In the genomic region with DNA sequence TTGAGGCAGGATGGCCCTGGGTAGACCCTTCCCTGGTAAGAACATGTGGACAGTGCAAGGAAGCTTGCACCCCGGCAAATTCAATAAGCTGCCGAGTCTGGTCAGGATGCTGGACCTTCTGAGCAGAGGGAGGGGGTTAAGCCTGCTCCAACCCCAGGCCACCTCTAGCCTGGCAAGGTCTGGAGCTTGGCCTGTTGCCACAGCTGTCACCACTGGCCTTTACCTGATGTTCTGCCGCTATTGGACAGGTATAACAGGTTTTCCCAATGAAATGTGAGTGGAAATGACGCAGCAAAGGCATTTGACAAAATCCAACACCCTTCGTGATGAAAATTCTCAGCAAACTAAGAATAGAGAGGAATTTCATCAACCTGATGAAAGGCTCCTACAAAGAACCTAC, we compare ENCODE assay signal across 15 cellular contexts. TPM values are rescaled to one million over a fixed set of nuclear protein-coding genes. Genes with fewer than 3 reads are reported as not detected.
DNase-seq lines count a peak whose midpoint lies in the region; ATAC-seq, FAIRE-seq and TF ChIP-seq lines count a peak whose summit lies in the region.
"Had no signal": no experiment of that assay in that cellular context is flagged by ENCODE, and none has a peak within 500 bp of the region (broad histone marks: within the 10 kb centered on the region; RNA-seq: fewer than 3 reads in every experiment).

No MANE protein-coding gene starts in this region.

- no peaks in the 10 kb centered on the region for H3K9me3 Mint-ChIP-seq in activated CD8-positive, alpha-beta memory T cell treated with anti-CD3 and anti-CD28 coated beads, Interleukin-2, amount 10 ng/mL, durations not matched to agents 7 days and 5 days (ENCODE audit: low read depth)

- peaks cover 21% of the 10 kb centered on the region for H3K27me3 Mint-ChIP-seq in activated CD8-positive, alpha-beta memory T cell treated with anti-CD3 and anti-CD28 coated beads, Interleukin-2, amount 10 ng/mL, durations not matched to agents 7 days and 5 days

- POLR2A ChIA-PET in PC-9 (lab: Charles Lee; ENCODE audit: unreplicated experiment) = interaction anchor here (0.7 kb wide), 1 partner anchor 282 kb away, joined by 4 read pairs; no protein-coding TSS in a partner anchor

- BruUV-seq in PC-9 (replicated peaks; lab: Mats Ljungman, UMichigan) = no TSS peak

- FAIRE-seq in kidney (lab: Jason Lieb, UNC) = no peak
- FAIRE-seq: endometrium, TTC549 had no signal

- H3K36me3 ChIP-seq in PC-9 (ENCODE audit: low read depth) = no peaks in the 10 kb centered on the region
- no peaks in the 10 kb centered on the region for H3K36me3 ChIP-seq in kidney (ENCODE audit: control insufficient read depth in 1 of 2, insufficient read depth in 2 of 2, low read length in 2 of 2)
- H3K36me3 ChIP-seq in thymus (ENCODE audit: control insufficient read depth, insufficient read depth) = no peaks in the 10 kb centered on the region
- no peaks in the 10 kb centered on the region for H3K36me3 ChIP-seq in gastroesophageal sphincter
- H3K36me3 ChIP-seq: heart right ventricle, transverse colon had no signal

- peaks cover 22% of the 10 kb centered on the region for H3K79me2 ChIP-seq in PC-9 (ENCODE audit: low read depth)

- no peak for DNase-seq in activated CD8-positive, alpha-beta memory T cell treated with anti-CD3 and anti-CD28 coated beads, Interleukin-2, amount 10 ng/mL, durations not matched to agents 7 days and 5 days
- DNase-seq in activated CD8-positive, alpha-beta memory T cell treated with anti-CD3 and anti-CD28 coated beads for 24 hours = no peak
- DNase-seq in PC-9 (peak; percentile 90 to 97), kidney (peak; percentile 77), retina (no peak)
- DNase-seq: activated CD8-positive, alpha-beta memory T cell treated with anti-CD3 and anti-CD28 coated beads, Interleukin-2, amount 50 U/mL, for 48 hours; heart right ventricle; NCI-H2081 treated with DMSO at 0.1 percent for 48 hours had no signal

- H3K9me2 ChIP-seq in PC-9 (ENCODE audit: insufficient read depth) = no peaks in the 10 kb centered on the region

- H3K4me1 Mint-ChIP-seq in activated CD8-positive, alpha-beta memory T cell treated with anti-CD3 and anti-CD28 coated beads, Interleukin-2, amount 10 ng/mL, durations not matched to agents 7 days and 5 days = peaks cover 2% of the 10 kb centered on the region

- H3K9ac ChIP-seq in kidney (ENCODE audit: low read length in 2 of 2) = no peak overlapping the region

- ATAC-seq in activated CD8-positive, alpha-beta memory T cell treated with anti-CD3 and anti-CD28 coated beads, Interleukin-2, amount 10 ng/mL, durations not matched to agents 7 days and 5 days = no peak
- ATAC-seq in gastroesophageal sphincter = no peak
- no peak for ATAC-seq in HG03469 (IDR thresholded peaks at IDR 0.05; ENCODE audit: unreplicated experiment)

- peaks cover 48% of the 10 kb centered on the region for H3F3A ChIP-seq in PC-9 (ENCODE audit: insufficient read depth, low read depth)

- H2AFZ ChIP-seq in PC-9 = no peak overlapping the region; the same call in 1 of the 2 replicates

- H3K27ac ChIP-seq in PC-9 (peak overlapping the region; percentile 99), kidney (ENCODE audit: low read depth in 2 of 2, low read length in 2 of 2) (no peak overlapping the region), thymus (ENCODE audit: low read depth) (peak overlapping the region; percentile 5), gastroesophageal sphincter (no peak overlapping the region)

- TF ChIP-seq CTCF in PC-9 (conservative IDR thresholded peaks at IDR 0.05) (no peak), kidney (IDR thresholded peaks at IDR 0.05; ENCODE audit: borderline replicate concordance, extremely low read depth, insufficient read depth) (no peak), gastroesophageal sphincter (IDR thresholded peaks at IDR 0.05) (no peak)

- intact Hi-C loops in PC-9 (cut with micrococcal nuclease; ENCODE audit: unreplicated experiment) (loop anchor here (2.0 to 5.0 kb wide), 2 partner anchors 61 to 351 kb away; partner anchors contain the start of genes ANPEP and IDH2), kidney (cut with DNase I) (no loop called here)

- no peak for TF ChIP-seq POLR2A in gastroesophageal sphincter (IDR thresholded peaks at IDR 0.05)

- whole genome bisulfite sequencing in thymus = 95% methylated on average over 5 of the region's 5 CpGs
- WGBS in gastroesophageal sphincter (ENCODE audit: low coverage in 1 of 2), 2 donors = 100% methylated on average over 2 of the region's 5 CpGs; no CpG with 5 or more reads in 1 of the 2 donors

- CTCF ChIA-PET in activated CD8-positive, alpha-beta memory T cell treated with anti-CD3 and anti-CD28 coated beads, Interleukin-2, amount 10 ng/mL, durations not matched to agents 7 days and 5 days (lab: Charles Lee) = interaction anchor here (0.6 to 4.9 kb wide), 5 partner anchors 9 to 640 kb away, joined by 3 to 29 read pairs (median 13); no protein-coding TSS in a partner anchor
- CTCF ChIA-PET in PC-9 (lab: Charles Lee) = interaction anchor here (0.6 to 1.5 kb wide), 4 partner anchors 11 to 137 kb away, joined by 3 to 4 read pairs (median 4); partner anchors contain the start of gene ANPEP

- no peaks in the 10 kb centered on the region for H4K20me1 ChIP-seq in PC-9 (ENCODE audit: insufficient read depth)

- H3K4me3 Mint-ChIP-seq in activated CD8-positive, alpha-beta memory T cell treated with anti-CD3 and anti-CD28 coated beads, Interleukin-2, amount 10 ng/mL, durations not matched to agents 7 days and 5 days = peak overlapping the region; percentile 33

- no peak for TF ChIP-seq EP300 in gastroesophageal sphincter (IDR thresholded peaks at IDR 0.05)

- peak overlapping the region; percentile 99 for H3K4me2 ChIP-seq in PC-9

- H3K27me3 ChIP-seq in PC-9 (ENCODE audit: insufficient read depth, low read depth) (no peaks in the 10 kb centered on the region), thymus (ENCODE audit: control insufficient read depth, insufficient read depth) (peaks cover 7% of the 10 kb centered on the region), gastroesophageal sphincter (no peaks in the 10 kb centered on the region)
- H3K27me3 ChIP-seq: transverse colon had no signal

- H3K4me1 ChIP-seq in PC-9 (replicated peaks; ENCODE audit: insufficient read depth) (peaks cover 65% of the 10 kb centered on the region), kidney (ENCODE audit: control insufficient read depth in 1 of 2, insufficient read depth in 1 of 2, low read depth in 1 of 2, low read length in 2 of 2) (peaks cover 0 to 12% of the 10 kb centered on the region in 2 donors), thymus (ENCODE audit: control insufficient read depth, insufficient read depth, low read length) (peaks cover 6% of the 10 kb centered on the region), gastroesophageal sphincter (peaks cover 0 to 21% (median 6%) of the 10 kb centered on the region in 3 donors)

- no peaks in the 10 kb centered on the region for H3K36me3 Mint-ChIP-seq in activated CD8-positive, alpha-beta memory T cell treated with anti-CD3 and anti-CD28 coated beads, Interleukin-2, amount 10 ng/mL, durations not matched to agents 7 days and 5 days

- H3K9me3 ChIP-seq in PC-9 (ENCODE audit: insufficient read depth, low read depth) (no peaks in the 10 kb centered on the region), kidney (ENCODE audit: control insufficient read depth in 1 of 2, low read length in 2 of 2) (no peaks in the 10 kb centered on the region), thymus (ENCODE audit: control insufficient read depth) (peaks cover 1% of the 10 kb centered on the region), gastroesophageal sphincter (no peaks in the 10 kb centered on the region)
- H3K9me3 ChIP-seq: heart right ventricle, transverse colon had no signal

- peak overlapping the region; percentile 78 for H3K4me3 ChIP-seq in PC-9
- H3K4me3 ChIP-seq in kidney (ENCODE audit: low read length in 2 of 2) = no peak overlapping the region
- no peak overlapping the region for H3K4me3 ChIP-seq in thymus (ENCODE audit: low read length)
- H3K4me3 ChIP-seq in gastroesophageal sphincter = no peak overlapping the region

- H3K27ac Mint-ChIP-seq in activated CD8-positive, alpha-beta memory T cell treated with anti-CD3 and anti-CD28 coated beads, Interleukin-2, amount 10 ng/mL, durations not matched to agents 7 days and 5 days = no peak overlapping the region

RNA-seq across cellular contexts. Expression of gene MESP1, which starts 0.7 kb away (rescaled TPM):
- total RNA-seq in activated CD8-positive, alpha-beta memory T cell treated with anti-CD3 and anti-CD28 coated beads, Interleukin-2, amount 10 ng/mL, durations not matched to agents 7 days and 5 days = 1 to 10 TPM; 3.1 to 5.1 TPM
- total RNA-seq in PC-9 (2021) (8.5 and 17.8 TPM in 2 replicates), kidney (2.1 TPM), gastroesophageal sphincter (1 to 10 TPM in 1 of 4 donors, under 1 TPM in 3; 0.15 to 2.0 (median 0.60) TPM)
- polyA plus RNA-seq in kidney (ENCODE audit: insufficient read depth, low read depth, low replicate concordance) (6.0 TPM), thymus (0.50 TPM)

RNA-seq across cellular contexts. Expression of gene MESP2, which starts 24.4 kb away (rescaled TPM):
- not detected for total RNA-seq in activated CD8-positive, alpha-beta memory T cell treated with anti-CD3 and anti-CD28 coated beads, Interleukin-2, amount 10 ng/mL, durations not matched to agents 7 days and 5 days
- 1.3 and 2.4 TPM in 2 replicates for total RNA-seq in PC-9 (2021)
- total RNA-seq in kidney = 0.47 TPM
- polyA plus RNA-seq in kidney (ENCODE audit: insufficient read depth, low read depth, low replicate concordance) = 0.24 TPM
- polyA plus RNA-seq in thymus = 0.16 TPM
- total RNA-seq in gastroesophageal sphincter = not detected
- total RNA-seq: lung microvascular endothelial cell had no signal

Comparison
In these comparisons a context has a peak if more than half of its experiments do, and no peak if none do; other contexts are left out.
1. DNase-seq: peak in PC-9 (2 of 2) and kidney (single experiment); none in activated CD8-positive, alpha-beta memory T cell treated with anti-CD3 and anti-CD28 coated beads, Interleukin-2, amount 10 ng/mL, durations not matched to agents 7 days and 5 days (single experiment), activated CD8-positive, alpha-beta memory T cell treated with anti-CD3 and anti-CD28 coated beads for 24 hours (single experiment) and retina (single experiment).
2. H3K27ac ChIP-seq: peak in PC-9 (single experiment) and thymus (single experiment); none in kidney (0 of 2) and gastroesophageal sphincter (0 of 4).